Comparison of ENCODE assay signal across 10 cellular contexts in genomic region chr16:25093208-25094061, GRCh38. TPM values are rescaled to one million over a fixed set of nuclear protein-coding genes. Genes with fewer than 3 reads are reported as not detected.
DNase-seq lines count a peak whose midpoint lies in the region; ATAC-seq, FAIRE-seq and TF ChIP-seq lines count a peak whose summit lies in the region.
"Had no signal": no experiment of that assay in that cellular context is flagged by ENCODE, and none has a peak within 500 bp of the region (broad histone marks: within the 10 kb centered on the region; RNA-seq: fewer than 3 reads in every experiment).

No MANE protein-coding gene starts in this region.

- no peak overlapping the region for H3K4me3 ChIP-seq in foreskin fibroblast (ENCODE audit: low read depth in 1 of 2, low read length in 2 of 2)
- no peak overlapping the region for H3K4me3 ChIP-seq in stomach

- H3K36me3 Mint-ChIP-seq in activated CD4-positive, alpha-beta T cell treated with anti-CD3 and anti-CD28 coated beads, Interleukin-2, amount 10 ng/mL, durations not matched to agents 24 days and 14 days (ENCODE audit: low read depth) = peaks cover 4% of the 10 kb centered on the region

- ATAC-seq in HG02938 (IDR thresholded peaks at IDR 0.05; ENCODE audit: unreplicated experiment) = peak; percentile 81

- peaks cover 31% of the 10 kb centered on the region for H3K4me1 Mint-ChIP-seq in activated CD4-positive, alpha-beta T cell treated with anti-CD3 and anti-CD28 coated beads, Interleukin-2, amount 10 ng/mL, durations not matched to agents 24 days and 14 days
- H3K4me1 Mint-ChIP-seq: endodermal cell had no signal

- no peak for TF ChIP-seq EP300 in stomach (IDR thresholded peaks at IDR 0.05)

- peaks cover 4% of the 10 kb centered on the region for H3K27me3 Mint-ChIP-seq in activated CD4-positive, alpha-beta T cell treated with anti-CD3 and anti-CD28 coated beads, Interleukin-2, amount 10 ng/mL, durations not matched to agents 24 days and 14 days

- peak; percentile 64 for DNase-seq in activated CD4-positive, alpha-beta T cell treated with anti-CD3 and anti-CD28 coated beads, Interleukin-2, amount 10 ng/mL, durations not matched to agents 24 days and 14 days
- DNase-seq in activated CD4-positive, alpha-beta T cell treated with anti-CD3 and anti-CD28 coated beads for 1 hour = no peak
- DNase-seq in SIG-M5 treated with dmso at 0.1 percent for 504 hours (lab: John Stamatoyannopoulos, UW; ENCODE audit: unreplicated experiment) (peak; percentile 88), RCC 7860 (ENCODE audit: low spot score) (no peak), foreskin fibroblast (no peak), stomach (no peak)
- DNase-seq in stimulated activated CD8-positive, alpha-beta memory T cell treated with anti-CD3 and anti-CD28 coated beads, Interleukin-4, amount 100 ng/mL, for 48 hours = peak; percentile 43
- DNase-seq: endodermal cell, NCI-H1436 had no signal

- intact Hi-C loops in activated CD4-positive, alpha-beta T cell treated with anti-CD3 and anti-CD28 coated beads, Interleukin-2, amount 10 ng/mL, durations not matched to agents 24 days and 14 days (cut with micrococcal nuclease) = loop anchor here (2.0 kb wide), 2 partner anchors 17 to 27 kb away; partner anchors contain the start of gene LCMT1
- intact Hi-C loops in stomach (cut with DNase I; ENCODE audit: low total_unique reads) = no loop called here

- no peaks in the 10 kb centered on the region for H3K36me3 ChIP-seq in stomach

- no peak for TF ChIP-seq POLR2A in stomach (IDR thresholded peaks at IDR 0.05)

- H3K9me3 ChIP-seq in stomach = no peaks in the 10 kb centered on the region

- WGBS in stomach, 5 donors = 81 to 85% (median 83%) methylated on average over 10 of the region's 10 CpGs

- no peaks in the 10 kb centered on the region for H3K9me3 Mint-ChIP-seq in activated CD4-positive, alpha-beta T cell treated with anti-CD3 and anti-CD28 coated beads, Interleukin-2, amount 10 ng/mL, durations not matched to agents 24 days and 14 days
- H3K9me3 Mint-ChIP-seq: endodermal cell had no signal

- FAIRE-seq in RCC 7860 (lab: Jason Lieb, UNC) = no peak

- TF ChIP-seq CTCF in foreskin fibroblast (IDR thresholded peaks at IDR 0.05; ENCODE audit: low read depth, low read length) (no peak), stomach (IDR thresholded peaks at IDR 0.05) (no peak)

- H3K27ac ChIP-seq in stomach = no peak overlapping the region

- no peaks in the 10 kb centered on the region for H3K27me3 ChIP-seq in stomach

- no peaks in the 10 kb centered on the region for H3K4me1 ChIP-seq in stomach

- peak overlapping the region; percentile 62 for H3K4me3 Mint-ChIP-seq in activated CD4-positive, alpha-beta T cell treated with anti-CD3 and anti-CD28 coated beads, Interleukin-2, amount 10 ng/mL, durations not matched to agents 24 days and 14 days
- H3K4me3 Mint-ChIP-seq: endodermal cell had no signal

- peak overlapping the region; percentile 84 for H3K27ac Mint-ChIP-seq in activated CD4-positive, alpha-beta T cell treated with anti-CD3 and anti-CD28 coated beads, Interleukin-2, amount 10 ng/mL, durations not matched to agents 24 days and 14 days
- H3K27ac Mint-ChIP-seq: endodermal cell had no signal

RNA-seq across cellular contexts. Expression of gene LCMT1, which starts 18.1 kb away (rescaled TPM):
- total RNA-seq in activated CD4-positive, alpha-beta T cell treated with anti-CD3 and anti-CD28 coated beads, Interleukin-2, amount 10 ng/mL, durations not matched to agents 24 days and 14 days = 32.8 and 38.7 TPM in 2 replicates
- total RNA-seq in stomach = 10 to 100 TPM; 15.4 to 54.9 (median 30.8) TPM
- 10 to 100 TPM; 29.6 to 48.1 (median 30.9) TPM for polyA plus RNA-seq in stomach

Comparison
In these comparisons a context has a peak if more than half of its experiments do, and no peak if none do; other contexts are left out.
1. DNase-seq: peak in activated CD4-positive, alpha-beta T cell treated with anti-CD3 and anti-CD28 coated beads, Interleukin-2, amount 10 ng/mL, durations not matched to agents 24 days and 14 days (single experiment), SIG-M5 treated with dmso at 0.1 percent for 504 hours (single experiment) and stimulated activated CD8-positive, alpha-beta memory T cell treated with anti-CD3 and anti-CD28 coated beads, Interleukin-4, amount 100 ng/mL, for 48 hours (single experiment); none in activated CD4-positive, alpha-beta T cell treated with anti-CD3 and anti-CD28 coated beads for 1 hour (single experiment), RCC 7860 (single experiment), foreskin fibroblast (0 of 2) and stomach (single experiment).